In the genomic region with DNA sequence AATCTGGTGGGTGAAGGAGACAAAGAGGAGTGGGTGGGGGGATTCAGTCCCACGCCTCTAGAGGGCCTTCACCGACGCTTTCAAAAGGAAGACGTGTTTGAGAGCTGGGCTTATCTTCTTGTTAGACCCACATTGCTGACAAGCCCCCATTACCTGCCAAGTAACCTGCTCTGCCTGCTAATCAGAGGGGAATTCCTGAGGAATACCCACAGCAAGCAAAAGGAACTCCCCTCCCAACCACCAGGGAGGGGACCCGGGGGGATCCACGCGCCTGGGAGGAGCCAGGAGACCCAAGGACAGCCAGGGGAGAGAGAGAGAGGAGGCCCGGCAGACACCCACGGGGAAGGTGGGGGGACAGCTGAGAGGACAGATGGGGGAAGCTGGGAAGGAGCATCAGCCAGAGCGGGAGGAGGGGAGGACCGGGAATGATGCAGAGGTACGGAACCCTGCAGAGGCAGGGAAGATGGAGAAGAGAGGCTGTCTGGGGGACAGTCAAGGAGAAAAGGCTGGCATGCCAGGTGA, we compare ENCODE assay signal across 8 cellular contexts. TPM values are rescaled to one million over a fixed set of nuclear protein-coding genes. Genes with fewer than 3 reads are reported as not detected.
DNase-seq lines count a peak whose midpoint lies in the region; ATAC-seq and TF ChIP-seq lines count a peak whose summit lies in the region.

No MANE protein-coding gene starts in this region.

- H3K27ac ChIP-seq in prostate gland = peak overlapping the region in 1 of 2 donors; percentile 72

- H3K27me3 ChIP-seq in prostate gland (replicated peaks; ENCODE audit: insufficient read depth) = no peaks in the 10 kb centered on the region

- peak overlapping the region; percentile 72 to 86 for H3K27ac Mint-ChIP-seq in effector memory CD8-positive, alpha-beta T cell

- TF ChIP-seq CTCF in GM12875 (IDR thresholded peaks at IDR 0.05; ENCODE audit: borderline replicate concordance, insufficient read depth, low read depth, low read length) (peak; percentile 23; the same call in 1 of the 2 replicates), prostate gland (IDR thresholded peaks at IDR 0.05) (no peak)

- H3K4me3 Mint-ChIP-seq in effector memory CD8-positive, alpha-beta T cell = peak overlapping the region; percentile 85 to 92

- no peaks in the 10 kb centered on the region for H3K9me3 Mint-ChIP-seq in effector memory CD8-positive, alpha-beta T cell

- no peak for TF ChIP-seq POLR2A in prostate gland (IDR thresholded peaks at IDR 0.05)

- 11% methylated on average over 12 of the region's 12 CpGs for WGBS in prostate gland

- peaks cover 4 to 6% of the 10 kb centered on the region in 2 donors for H3K36me3 ChIP-seq in prostate gland

- peaks cover 14% of the 10 kb centered on the region for H3K4me1 ChIP-seq in prostate gland (replicated peaks)

- peaks cover 32% of the 10 kb centered on the region for H3K36me3 Mint-ChIP-seq in effector memory CD8-positive, alpha-beta T cell (ENCODE audit: insufficient read depth)

- peaks cover 43 to 51% of the 10 kb centered on the region in 2 donors for H3K4me1 Mint-ChIP-seq in effector memory CD8-positive, alpha-beta T cell (ENCODE audit: low read depth in 2 of 2)

- H3K4me3 ChIP-seq in GM12875 (ENCODE audit: low read depth, low read length) (peak overlapping the region; percentile 53), prostate gland (peak overlapping the region; percentile 65 to 75)

- no peaks in the 10 kb centered on the region for H3K27me3 Mint-ChIP-seq in effector memory CD8-positive, alpha-beta T cell

- ATAC-seq in effector memory CD8-positive, alpha-beta T cell (replicated peaks) = no peak
- ATAC-seq in HG02610 (IDR thresholded peaks at IDR 0.05; ENCODE audit: unreplicated experiment) = no peak
- no peak for ATAC-seq in GM21447 (IDR thresholded peaks at IDR 0.05; ENCODE audit: unreplicated experiment)

- peak; percentile 8 for DNase-seq in RKO (ENCODE audit: low spot score)
- peak in 1 of 3 experiments; percentile 9 for DNase-seq in effector memory CD8-positive, alpha-beta T cell
- DNase-seq in prostate gland (ENCODE audit: low spot score) = no peak
- no peak for DNase-seq in DMS53 (lab: John Stamatoyannopoulos, UW)
- no peak for DNase-seq in NCI-H1417 treated with DMSO at 0.1 percent for 48 hours (lab: John Stamatoyannopoulos, UW)

- intact Hi-C loops in prostate gland (cut with DNase I) = loop anchor here (10.0 kb wide), 4 partner anchors 121 to 1191 kb away; partner anchors contain the start of genes PRR11, PTRH2, SKA2 and SMG8

- H3K9me3 ChIP-seq in prostate gland = no peaks in the 10 kb centered on the region

RNA-seq across cellular contexts. Expression of gene MTMR4, which starts 1.0 kb away (rescaled TPM):
- 100 to 1,000 TPM in 1 of 2 donors, 10 to 100 TPM in 1; 50.7 to 179 TPM for total RNA-seq in prostate gland

RNA-seq across cellular contexts. Expression of gene HSF5, which starts 25.2 kb away (rescaled TPM):
- total RNA-seq in prostate gland = 10 to 100 TPM in 1 of 2 donors, not detected in 1; 11.5 TPM
